In the genomic region with DNA sequence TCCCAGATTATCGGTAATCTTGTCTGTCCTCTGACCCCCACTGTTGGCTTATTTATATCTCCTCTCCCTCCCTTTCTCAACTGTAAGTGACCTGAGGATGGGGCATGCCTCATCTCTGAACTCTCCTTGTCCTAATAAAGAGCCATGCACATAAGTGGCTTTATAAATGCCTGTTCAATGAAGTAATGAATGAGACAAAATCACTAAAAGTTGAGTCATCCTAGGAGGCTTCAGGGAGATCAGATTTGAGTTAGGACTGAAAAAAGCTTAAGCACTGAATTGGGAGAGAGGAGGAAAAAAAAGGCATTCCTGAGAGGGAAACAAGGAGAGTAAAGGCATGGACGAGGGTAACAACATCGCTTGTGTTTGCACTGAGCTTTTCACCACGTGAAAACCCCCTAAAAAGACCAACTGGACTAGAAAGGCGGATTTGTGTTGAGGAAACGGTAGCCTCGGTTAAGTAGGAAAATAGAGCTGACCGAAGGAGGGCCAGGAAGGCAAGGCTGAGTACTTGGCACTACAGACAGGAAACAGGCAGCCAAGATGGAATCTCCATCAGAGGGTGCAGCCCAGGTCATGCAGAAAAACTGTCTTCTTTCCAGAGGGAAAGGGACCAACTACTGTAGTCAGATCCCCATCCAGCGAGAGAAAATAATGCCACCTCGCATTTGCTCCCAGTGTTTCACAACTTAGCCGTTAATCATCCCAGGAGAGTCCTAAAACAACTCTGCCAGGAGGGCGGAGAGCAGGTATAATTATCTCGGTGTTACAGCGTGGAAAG, we compare ENCODE assay signal across 8 cellular contexts.
DNase-seq lines count a peak whose midpoint lies in the region; ATAC-seq and TF ChIP-seq lines count a peak whose summit lies in the region.
"Had no signal": no experiment of that assay in that cellular context is flagged by ENCODE, and none has a peak within 500 bp of the region (broad histone marks: within the 10 kb centered on the region; RNA-seq: fewer than 3 reads in every experiment).

No MANE protein-coding gene starts in this region.

- H3K27ac ChIP-seq in tibial artery = peak overlapping the region; percentile 51 to 73
- H3K27ac ChIP-seq in testis = no peak overlapping the region

- H3K27me3 ChIP-seq in tibial artery = no peaks in the 10 kb centered on the region
- no peaks in the 10 kb centered on the region for H3K27me3 ChIP-seq in testis

- ATAC-seq in left colon = peak; percentile 37

- H3K9me3 ChIP-seq in tibial artery = no peaks in the 10 kb centered on the region
- H3K9me3 ChIP-seq in testis = no peaks in the 10 kb centered on the region

- TF ChIP-seq RAD21 in Ishikawa (IDR thresholded peaks at IDR 0.05; ENCODE audit: low read depth) = no peak

- in situ Hi-C loops in GM13977 (cut with MboI; ENCODE audit: low pct_unique_long_range_greater_than_20kb, low sequenced_read_pairs, unreplicated experiment) = no loop called here

- no peak for TF ChIP-seq EP300 in Ishikawa (IDR thresholded peaks at IDR 0.05; ENCODE audit: borderline replicate concordance)

- DNase-seq in brain pericyte (ENCODE audit: low read depth, low spot score) (peak; percentile 34), left colon (no peak), tibial artery (peak; percentile 53 to 75), GM13977 (ENCODE audit: low spot score) (no peak), testis (no peak)
- no peak for DNase-seq in activated CD4-positive, alpha-beta T cell treated with anti-CD3 and anti-CD28 coated beads for 48 hours
- DNase-seq: NCI-H1048 had no signal

- TF ChIP-seq CTCF in tibial artery (IDR thresholded peaks at IDR 0.05) = no peak
- TF ChIP-seq CTCF in GM13977 (IDR thresholded peaks at IDR 0.05; ENCODE audit: extremely low read depth, insufficient read depth, missing control alignments) = no peak
- no peak for TF ChIP-seq CTCF in testis (IDR thresholded peaks at IDR 0.05)

- no peaks in the 10 kb centered on the region for H3K36me3 ChIP-seq in tibial artery
- no peaks in the 10 kb centered on the region for H3K36me3 ChIP-seq in testis (ENCODE audit: low read depth, missing control alignments)

- H3K4me3 ChIP-seq in tibial artery (no peak overlapping the region), testis (no peak overlapping the region)

- intact Hi-C loops in left colon (cut with DNase I, micrococcal nuclease) = no loop called here
- intact Hi-C loops in tibial artery (cut with DNase I; ENCODE audit: low total_unique reads) = loop anchor here (10.0 kb wide), 1 partner anchor 80 kb away; a partner anchor contains a TSS
- intact Hi-C loops in testis (cut with DNase I; ENCODE audit: low total_unique reads) = no loop called here

- 79 to 83% methylated on average over 14 of the region's 14 CpGs for WGBS in testis, 2 donors

- H3K4me1 ChIP-seq in tibial artery (peaks cover 0 to 79% (median 48%) of the 10 kb centered on the region in 4 donors), testis (no peaks in the 10 kb centered on the region)

- no peak for TF ChIP-seq POLR2A in testis (IDR thresholded peaks at IDR 0.05)

TF ChIP-seq in Ishikawa, 13 proteins besides CTCF, POLR2A, EP300 and RAD21:
- TF ChIP-seq CEBPB (IDR thresholded peaks at IDR 0.05) (peak; percentile 72), TEAD4 (IDR thresholded peaks at IDR 0.05) (no peak), TAF1 (IDR thresholded peaks at IDR 0.05; ENCODE audit: low read depth) (no peak)
- TF ChIP-seq, protein P1, sequence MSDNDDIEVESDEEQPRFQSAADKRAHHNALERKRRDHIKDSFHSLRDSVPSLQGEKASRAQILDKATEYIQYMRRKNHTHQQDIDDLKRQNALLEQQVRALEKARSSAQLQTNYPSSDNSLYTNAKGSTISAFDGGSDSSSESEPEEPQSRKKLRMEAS (IDR thresholded peaks at IDR 0.05) = no peak
TF ChIP-seq in Ishikawa: peak in this region for 1.

Comparison
In these comparisons a context has a peak if more than half of its experiments do, and no peak if none do; other contexts are left out.
1. DNase-seq: peak in brain pericyte (single experiment) and tibial artery (2 of 2); none in left colon (0 of 2), GM13977 (single experiment), testis (single experiment) and activated CD4-positive, alpha-beta T cell treated with anti-CD3 and anti-CD28 coated beads for 48 hours (single experiment).
2. H3K27ac ChIP-seq: peak in tibial artery (2 of 2); none in testis (0 of 2).